9 cellular contexts compared by ENCODE assay signal in genomic region chr2:74312913-74313312, GRCh38. TPM values are rescaled to one million over a fixed set of nuclear protein-coding genes. Genes with fewer than 3 reads are reported as not detected.
"Had no signal": no experiment of that assay in that cellular context is flagged by ENCODE, and none has a peak within 500 bp of the region (broad histone marks: within the 10 kb centered on the region; RNA-seq: fewer than 3 reads in every experiment).

No MANE protein-coding gene starts in this region.

- FAIRE-seq: G401.6, GM12878, GM12891, GM12892, GM18507, GM19239 had no signal

- ATAC-seq: GM12878 had no signal

- H3K4me3 ChIP-seq: GM12878 had no signal

- DNase-seq: GDM1, GF-D8 had no signal

RNA-seq across cellular contexts. Expression of gene SLC4A5, which starts 30.3 kb away (rescaled TPM):
- total RNA-seq: G401 had no signal
